In the genomic region with DNA sequence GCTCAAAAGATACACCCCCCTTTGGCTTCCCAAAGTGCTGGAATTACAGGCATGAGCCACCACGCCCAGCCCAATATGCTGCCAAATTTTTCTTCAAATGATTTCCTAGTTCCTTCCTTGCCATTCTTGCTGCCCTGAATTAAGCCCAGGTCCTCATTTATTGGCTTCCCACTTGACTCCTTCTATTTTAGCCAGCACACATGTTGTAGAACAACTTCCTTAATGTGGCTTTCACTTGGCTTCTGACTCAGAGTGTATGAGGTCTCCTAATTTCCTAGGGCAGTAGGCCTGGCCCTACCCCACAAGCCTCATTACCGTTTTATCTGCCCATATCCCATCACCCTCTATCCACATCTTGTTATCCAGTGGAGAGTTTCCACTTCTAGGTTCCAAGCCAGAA, we compare ENCODE assay signal across 1 cellular context.
TF ChIP-seq lines count a peak whose summit lies in the region.

No MANE protein-coding gene starts in this region.

TF ChIP-seq in K562, 482 proteins besides CTCF, POLR2A, EP300 and RAD21 (continued from another document):
- no peak for TF ChIP-seq ZNF408 (CRISPR knock-in tag; IDR thresholded peaks at IDR 0.05; ENCODE audit: low read depth)
- TF ChIP-seq DMBX1 (CRISPR knock-in tag; IDR thresholded peaks at IDR 0.05; ENCODE audit: borderline replicate concordance) = no peak
- no peak for TF ChIP-seq ZNF79 (CRISPR knock-in tag; IDR thresholded peaks at IDR 0.05; ENCODE audit: low read depth)
- TF ChIP-seq CREBBP (IDR thresholded peaks at IDR 0.05; ENCODE audit: low read depth, low read length) = no peak
- TF ChIP-seq, protein P1, sequence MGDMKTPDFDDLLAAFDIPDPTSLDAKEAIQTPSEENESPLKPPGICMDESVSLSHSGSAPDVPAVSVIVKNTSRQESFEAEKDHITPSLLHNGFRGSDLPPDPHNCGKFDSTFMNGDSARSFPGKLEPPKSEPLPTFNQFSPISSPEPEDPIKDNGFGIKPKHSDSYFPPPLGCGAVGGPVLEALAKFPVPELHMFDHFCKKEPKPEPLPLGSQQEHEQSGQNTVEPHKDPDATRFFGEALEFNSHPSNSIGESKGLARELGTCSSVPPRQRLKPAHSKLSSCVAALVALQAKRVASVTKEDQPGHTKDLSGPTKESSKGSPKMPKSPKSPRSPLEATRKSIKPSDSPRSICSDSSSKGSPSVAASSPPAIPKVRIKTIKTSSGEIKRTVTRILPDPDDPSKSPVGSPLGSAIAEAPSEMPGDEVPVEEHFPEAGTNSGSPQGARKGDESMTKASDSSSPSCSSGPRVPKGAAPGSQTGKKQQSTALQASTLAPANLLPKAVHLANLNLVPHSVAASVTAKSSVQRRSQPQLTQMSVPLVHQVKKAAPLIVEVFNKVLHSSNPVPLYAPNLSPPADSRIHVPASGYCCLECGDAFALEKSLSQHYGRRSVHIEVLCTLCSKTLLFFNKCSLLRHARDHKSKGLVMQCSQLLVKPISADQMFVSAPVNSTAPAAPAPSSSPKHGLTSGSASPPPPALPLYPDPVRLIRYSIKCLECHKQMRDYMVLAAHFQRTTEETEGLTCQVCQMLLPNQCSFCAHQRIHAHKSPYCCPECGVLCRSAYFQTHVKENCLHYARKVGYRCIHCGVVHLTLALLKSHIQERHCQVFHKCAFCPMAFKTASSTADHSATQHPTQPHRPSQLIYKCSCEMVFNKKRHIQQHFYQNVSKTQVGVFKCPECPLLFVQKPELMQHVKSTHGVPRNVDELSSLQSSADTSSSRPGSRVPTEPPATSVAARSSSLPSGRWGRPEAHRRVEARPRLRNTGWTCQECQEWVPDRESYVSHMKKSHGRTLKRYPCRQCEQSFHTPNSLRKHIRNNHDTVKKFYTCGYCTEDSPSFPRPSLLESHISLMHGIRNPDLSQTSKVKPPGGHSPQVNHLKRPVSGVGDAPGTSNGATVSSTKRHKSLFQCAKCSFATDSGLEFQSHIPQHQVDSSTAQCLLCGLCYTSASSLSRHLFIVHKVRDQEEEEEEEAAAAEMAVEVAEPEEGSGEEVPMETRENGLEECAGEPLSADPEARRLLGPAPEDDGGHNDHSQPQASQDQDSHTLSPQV (IDR thresholded peaks at IDR 0.05) = no peak
- TF ChIP-seq, protein P2, sequence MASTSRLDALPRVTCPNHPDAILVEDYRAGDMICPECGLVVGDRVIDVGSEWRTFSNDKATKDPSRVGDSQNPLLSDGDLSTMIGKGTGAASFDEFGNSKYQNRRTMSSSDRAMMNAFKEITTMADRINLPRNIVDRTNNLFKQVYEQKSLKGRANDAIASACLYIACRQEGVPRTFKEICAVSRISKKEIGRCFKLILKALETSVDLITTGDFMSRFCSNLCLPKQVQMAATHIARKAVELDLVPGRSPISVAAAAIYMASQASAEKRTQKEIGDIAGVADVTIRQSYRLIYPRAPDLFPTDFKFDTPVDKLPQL (IDR thresholded peaks at IDR 0.05; ENCODE audit: extremely low read depth, insufficient read length) = no peak
- no peak for TF ChIP-seq KAT2B (IDR thresholded peaks at IDR 0.05; ENCODE audit: low read depth, low read length)
- no peak for TF ChIP-seq PRMT5 (CRISPR knock-in tag; IDR thresholded peaks at IDR 0.05)
- TF ChIP-seq KHSRP (IDR thresholded peaks at IDR 0.05) = no peak
- TF ChIP-seq XRCC5 (IDR thresholded peaks at IDR 0.05; ENCODE audit: low read depth, low read length) = no peak
- TF ChIP-seq ZNF133 (CRISPR knock-in tag; IDR thresholded peaks at IDR 0.05) = no peak
